In the genomic region with DNA sequence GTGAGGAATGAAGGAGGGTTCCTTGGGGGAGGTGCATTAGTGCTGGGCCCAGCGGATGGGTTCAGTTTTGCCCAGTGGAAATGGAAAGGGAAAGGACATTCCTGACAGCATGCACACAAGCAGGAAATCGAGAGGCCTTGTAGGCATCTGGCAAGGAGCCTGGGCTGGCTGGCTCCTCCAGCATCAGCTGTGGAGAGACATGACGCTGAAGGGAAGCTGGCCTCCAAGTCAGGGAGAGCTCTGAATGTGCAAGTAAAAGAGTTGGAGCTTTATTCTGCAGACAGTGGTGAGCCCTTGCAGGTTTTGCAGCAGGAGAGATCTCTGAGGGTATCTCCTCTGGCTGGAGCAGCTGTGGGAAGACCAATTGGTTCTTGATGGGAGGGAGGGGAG, we compare ENCODE assay signal across 9 cellular contexts.
DNase-seq lines count a peak whose midpoint lies in the region; ATAC-seq and TF ChIP-seq lines count a peak whose summit lies in the region.
"Had no signal": no experiment of that assay in that cellular context is flagged by ENCODE, and none has a peak within 500 bp of the region (broad histone marks: within the 10 kb centered on the region; RNA-seq: fewer than 3 reads in every experiment).

No MANE protein-coding gene starts in this region.

- H3K4me3 ChIP-seq in adipocyte (ENCODE audit: low read length): no peak overlapping the region

- no peaks in the 10 kb centered on the region for H3K36me3 ChIP-seq in adipocyte (ENCODE audit: control insufficient read depth, insufficient read depth, low read length, severe bottlenecking)

- intact Hi-C loops in head of caudate nucleus (cut with DNase I): no loop called here

- no peak for ATAC-seq in GM21723 (IDR thresholded peaks at IDR 0.05; ENCODE audit: unreplicated experiment)
- no peak for ATAC-seq in HG03159 (IDR thresholded peaks at IDR 0.05; ENCODE audit: unreplicated experiment)

- H3K4me1 ChIP-seq in adipocyte (ENCODE audit: control insufficient read depth, insufficient read depth, low read length): peaks cover 19% of the 10 kb centered on the region

- DNase-seq in Daoy (ENCODE audit: low read depth) (peak; percentile 90), adipocyte (ENCODE audit: low read depth) (peak; percentile 91), head of caudate nucleus (peak in 37 of 42 donors; percentile 12 to 82 (median 51)), pulmonary artery endothelial cell (ENCODE audit: low read depth, low spot score) (peak; percentile 63), erythroblast (lab: John Stamatoyannopoulos, UW) (no peak), SHP77 (lab: John Stamatoyannopoulos, UW) (no peak)
- DNase-seq: naive B cell had no signal

- peak overlapping the region; percentile 56 for H3K9ac ChIP-seq in adipocyte (ENCODE audit: low read length)

- H3K9me3 ChIP-seq in adipocyte (ENCODE audit: control insufficient read depth, low read length): no peaks in the 10 kb centered on the region

- H3K27me3 ChIP-seq in adipocyte (replicated peaks; ENCODE audit: control insufficient read depth, insufficient read depth, low read length): peaks cover 5% of the 10 kb centered on the region

- no peak for TF ChIP-seq POLR2A in erythroblast (IDR thresholded peaks at IDR 0.05; ENCODE audit: low read length)

Comparison
In these comparisons a context has a peak if more than half of its experiments do, and no peak if none do; other contexts are left out.
1. DNase-seq: peak in Daoy (single experiment), adipocyte (single experiment), head of caudate nucleus (37 of 42) and pulmonary artery endothelial cell (single experiment); none in erythroblast (0 of 2) and SHP77 (0 of 2).